Comparison of ENCODE assay signal across 27 cellular contexts in the genomic region with DNA sequence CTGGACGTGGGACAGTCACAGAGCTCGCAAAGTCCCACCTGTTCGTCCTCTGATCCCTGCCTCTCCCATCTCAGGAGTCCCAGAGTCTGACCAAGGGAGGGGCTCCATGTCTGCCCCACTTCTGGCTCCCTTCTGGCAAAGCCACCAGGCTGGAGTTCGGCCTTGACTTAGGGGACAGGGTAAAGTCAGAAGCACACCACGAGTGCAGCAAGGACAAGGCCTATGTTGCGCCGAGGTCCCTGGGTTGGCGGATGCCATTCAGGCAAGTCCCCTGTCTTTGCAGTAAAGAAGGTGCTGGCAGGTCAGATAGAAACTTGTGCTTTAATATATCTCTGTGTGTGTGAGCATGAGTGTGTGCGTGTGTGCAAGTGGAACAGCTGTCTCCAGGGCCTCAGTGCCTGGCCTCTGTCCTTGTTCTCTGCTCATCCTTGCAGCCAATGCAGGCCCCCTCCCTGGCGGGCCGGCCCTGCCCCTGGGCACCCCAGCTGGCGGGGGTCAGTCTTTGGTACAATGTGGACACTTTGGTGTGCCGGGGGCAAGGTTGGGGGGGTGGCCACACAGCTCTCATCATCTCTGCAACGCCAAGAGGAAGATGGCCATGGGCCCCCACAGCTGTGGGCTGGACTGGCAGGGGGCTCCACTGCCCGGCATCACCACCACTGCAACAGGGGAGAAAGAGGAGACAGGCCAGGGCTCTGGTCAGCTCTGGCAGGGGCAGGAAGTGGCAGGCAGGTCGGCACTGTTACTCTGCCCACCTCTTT.
"Had no signal": no experiment of that assay in that cellular context is flagged by ENCODE, and none has a peak within 500 bp of the region (broad histone marks: within the 10 kb centered on the region; RNA-seq: fewer than 3 reads in every experiment).

No MANE protein-coding gene starts in this region.

- H3K9me3 Mint-ChIP-seq: naive thymus-derived CD8-positive, alpha-beta T cell; nephron; neural crest cell; stimulated activated memory B cell treated with anti-CD40 and anti-IgM and Interleukin-4, amounts not matched to agents 10 μg/mL and 1 μg/mL and 100 μg/mL, for 72 hours; stimulated activated naive CD8-positive, alpha-beta T cell treated with anti-CD3 and anti-CD28 coated beads, Interleukin-15, amount 100 ng/mL, for 72 hours had no signal

- H3K4me1 ChIP-seq: lower lobe of right lung, pancreas, psoas muscle, testis, thyroid gland, transverse colon, upper lobe of left lung had no signal

- H3K27me3 Mint-ChIP-seq: naive thymus-derived CD8-positive, alpha-beta T cell; stimulated activated memory B cell treated with anti-CD40 and anti-IgM and Interleukin-4, amounts not matched to agents 10 μg/mL and 1 μg/mL and 100 μg/mL, for 72 hours had no signal

- DNase-seq: hippocampal formation; kidney glomerular epithelial cell; left cardiac atrium; left ventricle myocardium superior; lower lobe of right lung; mammary epithelial cell; mesenchymal stem cell; naive thymus-derived CD8-positive, alpha-beta T cell; pancreas; stimulated activated CD4-positive, alpha-beta T cell treated with anti-CD3 and anti-CD28 coated beads, Interleukin-12 subunit alpha, Interleukin-12 subunit beta, amount 100 ng/mL, for 4 hours; stimulated activated CD4-positive, alpha-beta T cell treated with anti-CD3 and anti-CD28 coated beads, Interleukin-15, amount 100 ng/mL, for 24 hours; stimulated activated CD4-positive, alpha-beta T cell treated with anti-CD3 and anti-CD28 coated beads, Interleukin-2, amount 100 ng/mL, for 24 hours; stimulated activated CD4-positive, alpha-beta T cell treated with anti-CD3 and anti-CD28 coated beads, Interleukin-4, amount 100 ng/mL, for 24 hours; stimulated activated naive CD4-positive, alpha-beta T cell treated with Interleukin-2 at 50 U/mL for 16 hours; stimulated activated naive CD8-positive, alpha-beta T cell treated with anti-CD3 and anti-CD28 coated beads, Interleukin-15, amount 100 ng/mL, for 72 hours; testis; thyroid gland; transverse colon; upper lobe of left lung had no signal

- H3K27ac ChIP-seq: lower lobe of right lung, pancreas, psoas muscle, testis, thyroid gland, transverse colon, upper lobe of left lung had no signal

- ATAC-seq: left cardiac atrium; left lobe of liver; left ventricle myocardium superior; lower lobe of right lung; naive thymus-derived CD8-positive, alpha-beta T cell; pancreas; psoas muscle; sciatic nerve; stimulated activated memory B cell treated with anti-CD40 and anti-IgM and Interleukin-4, amounts not matched to agents 10 μg/mL and 1 μg/mL and 100 μg/mL, for 72 hours; stimulated activated naive CD8-positive, alpha-beta T cell treated with anti-CD3 and anti-CD28 coated beads, Interleukin-15, amount 100 ng/mL, for 72 hours had no signal

- H3K4me1 Mint-ChIP-seq: nephron; neural crest cell; stimulated activated naive CD8-positive, alpha-beta T cell treated with anti-CD3 and anti-CD28 coated beads, Interleukin-15, amount 100 ng/mL, for 72 hours had no signal

- H3K27me3 ChIP-seq: pancreas, testis, thyroid gland, transverse colon, upper lobe of left lung, vagina had no signal

- H3K9me3 ChIP-seq: lower lobe of right lung, pancreas, psoas muscle, testis, thyroid gland, transverse colon, upper lobe of left lung, vagina had no signal

- H3K4me3 ChIP-seq: lower lobe of right lung, pancreas, psoas muscle, skin epidermis, testis, thyroid gland, transverse colon, upper lobe of left lung, vagina had no signal

- H3K36me3 ChIP-seq: lower lobe of right lung, pancreas, thyroid gland, transverse colon, upper lobe of left lung, vagina had no signal

- H3K27ac Mint-ChIP-seq: nephron; stimulated activated memory B cell treated with anti-CD40 and anti-IgM and Interleukin-4, amounts not matched to agents 10 μg/mL and 1 μg/mL and 100 μg/mL, for 72 hours had no signal

- H3K4me3 Mint-ChIP-seq: naive thymus-derived CD8-positive, alpha-beta T cell; nephron; neural crest cell; stimulated activated memory B cell treated with anti-CD40 and anti-IgM and Interleukin-4, amounts not matched to agents 10 μg/mL and 1 μg/mL and 100 μg/mL, for 72 hours; stimulated activated naive CD8-positive, alpha-beta T cell treated with anti-CD3 and anti-CD28 coated beads, Interleukin-15, amount 100 ng/mL, for 72 hours had no signal
